ENCODE assay signal across 9 cellular contexts in the genomic region with DNA sequence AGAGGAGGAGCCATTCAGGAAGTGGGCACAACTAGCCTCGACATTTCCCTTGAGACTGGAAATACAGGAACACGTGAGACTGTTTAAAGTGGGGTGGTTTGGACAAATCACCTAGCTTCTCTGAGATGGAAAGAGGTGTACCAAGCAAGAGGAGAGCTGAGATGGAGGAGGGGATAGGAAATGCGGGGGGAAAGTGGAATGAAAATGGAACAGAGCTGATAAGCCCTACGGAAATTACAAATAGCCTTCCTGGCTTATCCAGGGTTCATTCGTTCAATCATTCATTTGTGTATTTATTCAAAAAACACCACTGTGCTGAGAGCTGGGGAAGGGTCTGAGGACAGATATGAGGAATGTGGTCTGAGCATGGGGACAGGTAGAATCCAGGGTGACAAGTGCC.
"Had no signal": no experiment of that assay in that cellular context is flagged by ENCODE, and none has a peak within 500 bp of the region (broad histone marks: within the 10 kb centered on the region; RNA-seq: fewer than 3 reads in every experiment).

No MANE protein-coding gene starts in this region.

- DNase-seq: GM23248, GOT3, H7, HFFc6, KBM-7 had no signal

- H3K4me3 Mint-ChIP-seq: HFFc6, IgD-negative memory B cell had no signal

- ATAC-seq: HCT116, HepG2 had no signal

- H3K9me3 Mint-ChIP-seq: IgD-negative memory B cell had no signal

- FAIRE-seq: HepG2 had no signal

- H3K36me3 ChIP-seq: HAP-1 had no signal

- H3K27ac ChIP-seq: GM23248 had no signal

- H3K9ac ChIP-seq: GM23248 had no signal

- H3K27ac Mint-ChIP-seq: HFFc6, IgD-negative memory B cell had no signal

- H2AFZ ChIP-seq: GM23248 had no signal

- H3K4me1 Mint-ChIP-seq: IgD-negative memory B cell had no signal

- H3K9me3 ChIP-seq: HAP-1 had no signal

- H3K4me3 ChIP-seq: GM23248, HAP-1 had no signal

- H3K36me3 Mint-ChIP-seq: IgD-negative memory B cell had no signal

- H3K4me1 ChIP-seq: HAP-1 had no signal
